In genomic region chr5:68953885-68954617, GRCh38 we compare ENCODE assay signal across 19 cellular contexts.
DNase-seq lines count a peak whose midpoint lies in the region; TF ChIP-seq lines count a peak whose summit lies in the region.
"Had no signal": no experiment of that assay in that cellular context is flagged by ENCODE, and none has a peak within 500 bp of the region (broad histone marks: within the 10 kb centered on the region; RNA-seq: fewer than 3 reads in every experiment).

No MANE protein-coding gene starts in this region.

- POLR2A ChIA-PET in SK-N-SH (lab: Yijun Ruan, JAX), result no interaction called here
- POLR2A ChIA-PET in activated CD4-positive, alpha-beta T cell treated with anti-CD3 and anti-CD28 coated beads, Interleukin-2, amount 10 ng/mL, durations not matched to agents 7 days and 5 days (lab: Charles Lee), result no interaction called here

- no peaks in the 10 kb centered on the region for H3F3A ChIP-seq in SK-N-SH (replicated peaks; ENCODE audit: insufficient read depth)

- TF ChIP-seq RAD21 in SK-N-SH (IDR thresholded peaks at IDR 0.05; ENCODE audit: low read length), result no peak

- no peaks in the 10 kb centered on the region for H4K20me1 ChIP-seq in Karpas-422 (ENCODE audit: insufficient read depth, low read depth, low read length)
- no peaks in the 10 kb centered on the region for H4K20me1 ChIP-seq in SK-N-SH (ENCODE audit: insufficient read depth)

- H3K4me3 Mint-ChIP-seq in activated CD4-positive, alpha-beta T cell treated with anti-CD3 and anti-CD28 coated beads, Interleukin-2, amount 10 ng/mL, durations not matched to agents 7 days and 5 days, result no peak overlapping the region
- H3K4me3 Mint-ChIP-seq: activated naive CD8-positive, alpha-beta T cell treated with anti-CD3 and anti-CD28 coated beads for 36 hours; activated T-cell treated with anti-CD3 and anti-CD28 coated beads, Interleukin-2, amount 50 U/mL, for 24 hours; effector memory CD8-positive, alpha-beta T cell; naive thymus-derived CD4-positive, alpha-beta T cell had no signal

- no peak overlapping the region for H3K27ac Mint-ChIP-seq in activated CD4-positive, alpha-beta T cell treated with anti-CD3 and anti-CD28 coated beads, Interleukin-2, amount 10 ng/mL, durations not matched to agents 7 days and 5 days
- H3K27ac Mint-ChIP-seq: activated naive CD8-positive, alpha-beta T cell treated with anti-CD3 and anti-CD28 coated beads for 36 hours; activated T-cell treated with anti-CD3 and anti-CD28 coated beads, Interleukin-2, amount 50 U/mL, for 24 hours; effector memory CD8-positive, alpha-beta T cell; naive thymus-derived CD4-positive, alpha-beta T cell had no signal

- H3K9me3 Mint-ChIP-seq in activated CD4-positive, alpha-beta T cell treated with anti-CD3 and anti-CD28 coated beads, Interleukin-2, amount 10 ng/mL, durations not matched to agents 7 days and 5 days, result no peaks in the 10 kb centered on the region
- H3K9me3 Mint-ChIP-seq: activated naive CD8-positive, alpha-beta T cell treated with anti-CD3 and anti-CD28 coated beads for 36 hours; activated T-cell treated with anti-CD3 and anti-CD28 coated beads, Interleukin-2, amount 50 U/mL, for 24 hours; effector memory CD8-positive, alpha-beta T cell; naive thymus-derived CD4-positive, alpha-beta T cell had no signal

- H3K9me3 ChIP-seq in Karpas-422 (ENCODE audit: low read length), result no peaks in the 10 kb centered on the region
- no peaks in the 10 kb centered on the region for H3K9me3 ChIP-seq in ovary
- no peaks in the 10 kb centered on the region for H3K9me3 ChIP-seq in SK-N-SH
- H3K9me3 ChIP-seq: HAP-1, lower lobe of right lung had no signal

- H3K9me2 ChIP-seq in Karpas-422 (replicated peaks; ENCODE audit: insufficient read depth, low read length) (no peaks in the 10 kb centered on the region), SK-N-SH (no peaks in the 10 kb centered on the region)

- H3K4me2 ChIP-seq in Karpas-422 (ENCODE audit: low read depth, low read length, poor library complexity, severe bottlenecking) (peak overlapping the region; percentile 64), SK-N-SH (no peak overlapping the region)

- intact Hi-C loops in ovary (cut with DNase I), result loop anchor here in 1 of 4 donors (10.0 kb wide), 3 partner anchors 489 to 1139 kb away; no protein-coding TSS in a partner anchor

- H3K4me1 Mint-ChIP-seq in activated CD4-positive, alpha-beta T cell treated with anti-CD3 and anti-CD28 coated beads, Interleukin-2, amount 10 ng/mL, durations not matched to agents 7 days and 5 days, result no peaks in the 10 kb centered on the region
- H3K4me1 Mint-ChIP-seq: activated naive CD8-positive, alpha-beta T cell treated with anti-CD3 and anti-CD28 coated beads for 36 hours; naive thymus-derived CD4-positive, alpha-beta T cell had no signal

- H3K27ac ChIP-seq in Karpas-422 (ENCODE audit: low read length), result peak overlapping the region; percentile 8; the same call in 1 of the 2 replicates
- peak overlapping the region in 1 of 2 donors; percentile 60 for H3K27ac ChIP-seq in ovary
- no peak overlapping the region for H3K27ac ChIP-seq in SK-N-SH (ENCODE audit: low read depth in 2 of 2, low read length in 1 of 2)
- H3K27ac ChIP-seq: lower lobe of right lung had no signal

- H3K79me2 ChIP-seq in Karpas-422 (ENCODE audit: low read length) (no peaks in the 10 kb centered on the region), SK-N-SH (ENCODE audit: insufficient read depth) (no peaks in the 10 kb centered on the region)

- no peaks in the 10 kb centered on the region for H3K27me3 Mint-ChIP-seq in activated CD4-positive, alpha-beta T cell treated with anti-CD3 and anti-CD28 coated beads, Interleukin-2, amount 10 ng/mL, durations not matched to agents 7 days and 5 days
- H3K27me3 Mint-ChIP-seq: activated naive CD8-positive, alpha-beta T cell treated with anti-CD3 and anti-CD28 coated beads for 36 hours; activated T-cell treated with anti-CD3 and anti-CD28 coated beads, Interleukin-2, amount 50 U/mL, for 24 hours had no signal

- H2AFZ ChIP-seq in Karpas-422 (ENCODE audit: low read length) (no peak overlapping the region), SK-N-SH (ENCODE audit: low read depth) (no peak overlapping the region)

- H3K36me3 ChIP-seq in Karpas-422 (ENCODE audit: insufficient read depth, low read length), result no peaks in the 10 kb centered on the region
- no peaks in the 10 kb centered on the region for H3K36me3 ChIP-seq in ovary
- H3K36me3 ChIP-seq in SK-N-SH (replicated peaks in 1 of 2; ENCODE audit: control insufficient read depth in 1 of 2, insufficient read depth in 2 of 2, low read length in 1 of 2), result no peaks in the 10 kb centered on the region
- H3K36me3 ChIP-seq: HAP-1, lower lobe of right lung had no signal

- H3K27me3 ChIP-seq in Karpas-422 (ENCODE audit: low read length) (no peaks in the 10 kb centered on the region), ovary (no peaks in the 10 kb centered on the region), SK-N-SH (ENCODE audit: insufficient read depth) (no peaks in the 10 kb centered on the region)

- H3K4me1 ChIP-seq in Karpas-422 (ENCODE audit: low read length), result peaks cover 28% of the 10 kb centered on the region
- H3K4me1 ChIP-seq in ovary (ENCODE audit: insufficient read depth), result peaks cover 9% of the 10 kb centered on the region
- H3K4me1 ChIP-seq in SK-N-SH (ENCODE audit: control insufficient read depth in 1 of 2, insufficient read depth in 2 of 2, low read depth in 1 of 2, low read length in 1 of 2), result peaks cover 0 to 19% of the 10 kb centered on the region in 2 experiments; a peak in 2 of 4 replicates
- H3K4me1 ChIP-seq: HAP-1 had no signal

- no peak for TF ChIP-seq POLR2A in ovary (IDR thresholded peaks at IDR 0.05)

- H3K4me3 ChIP-seq in AG10803 (ENCODE audit: low read length) (no peak overlapping the region), Karpas-422 (ENCODE audit: low read length) (peak overlapping the region; percentile 43), ovary (no peak overlapping the region), SK-N-SH (ENCODE audit: low read depth in 2 of 2, low read length in 1 of 2) (no peak overlapping the region)
- H3K4me3 ChIP-seq: HAP-1, lower lobe of right lung had no signal

- 6 to 15% (median 8%) methylated on average over 9 of the region's 9 CpGs for WGBS in ovary, 3 donors
- 43% methylated on average over 9 of the region's 9 CpGs for WGBS in SK-N-SH (ENCODE audit: low lambda C conversion rate)

- TF ChIP-seq EP300 in ovary (IDR thresholded peaks at IDR 0.05) (no peak), SK-N-SH (IDR thresholded peaks at IDR 0.05; ENCODE audit: borderline replicate concordance in 1 of 2, low read depth in 1 of 2, low read length in 1 of 2) (no peak)

- H3K9ac ChIP-seq in Karpas-422 (ENCODE audit: low read length) (no peak overlapping the region), SK-N-SH (no peak overlapping the region)

- TF ChIP-seq CTCF in AG10803 (conservative IDR thresholded peaks at IDR 0.05; ENCODE audit: low read length), result no peak
- no peak for TF ChIP-seq CTCF in ovary (IDR thresholded peaks at IDR 0.05)
- TF ChIP-seq CTCF in SK-N-SH (IDR thresholded peaks at IDR 0.05), result no peak

- CTCF ChIA-PET in SK-N-SH (lab: Yijun Ruan, JAX), result interaction anchor here (1.0 kb wide), 1 partner anchor 668 kb away, joined by 4 read pairs; no protein-coding TSS in a partner anchor
- CTCF ChIA-PET in activated CD4-positive, alpha-beta T cell treated with anti-CD3 and anti-CD28 coated beads, Interleukin-2, amount 10 ng/mL, durations not matched to agents 7 days and 5 days (lab: Charles Lee), result no interaction called here

- peak; percentile 81 for DNase-seq in AG10803 (ENCODE audit: low read depth)
- DNase-seq in Karpas-422, result no peak
- peak; percentile 14 for DNase-seq in fibroblast of the conjunctiva (ENCODE audit: low read depth)
- peak in 3 of 5 donors; percentile 30 to 51 (median 41) for DNase-seq in ovary
- no peak for DNase-seq in retina
- no peak for DNase-seq in GDM1 (lab: John Stamatoyannopoulos, UW)
- no peak for DNase-seq in SK-N-SH
- no peak for DNase-seq in activated CD4-positive, alpha-beta T cell treated with anti-CD3 and anti-CD28 coated beads, Interleukin-2, amount 10 ng/mL, durations not matched to agents 7 days and 5 days
- DNase-seq: activated CD4-positive, alpha-beta T cell treated with anti-CD3 and anti-CD28 coated beads, Interleukin-2, amount 50 U/mL, for 48 hours; activated naive CD8-positive, alpha-beta T cell treated with anti-CD3 and anti-CD28 coated beads for 36 hours; activated T-cell treated with anti-CD3 and anti-CD28 coated beads, Interleukin-2, amount 50 U/mL, for 24 hours; caudate nucleus; effector memory CD8-positive, alpha-beta T cell; lower lobe of right lung; naive thymus-derived CD4-positive, alpha-beta T cell; NCI-H2029; NCI-H748 treated with DMSO at 0.1 percent for 48 hours; substantia nigra had no signal

- no peaks in the 10 kb centered on the region for H3K36me3 Mint-ChIP-seq in activated CD4-positive, alpha-beta T cell treated with anti-CD3 and anti-CD28 coated beads, Interleukin-2, amount 10 ng/mL, durations not matched to agents 7 days and 5 days (ENCODE audit: low read depth)
- H3K36me3 Mint-ChIP-seq: activated naive CD8-positive, alpha-beta T cell treated with anti-CD3 and anti-CD28 coated beads for 36 hours; naive thymus-derived CD4-positive, alpha-beta T cell had no signal

TF ChIP-seq in SK-N-SH, 30 proteins besides CTCF, POLR2A, EP300 and RAD21 (continues in another document):
- TF ChIP-seq, protein P1, sequence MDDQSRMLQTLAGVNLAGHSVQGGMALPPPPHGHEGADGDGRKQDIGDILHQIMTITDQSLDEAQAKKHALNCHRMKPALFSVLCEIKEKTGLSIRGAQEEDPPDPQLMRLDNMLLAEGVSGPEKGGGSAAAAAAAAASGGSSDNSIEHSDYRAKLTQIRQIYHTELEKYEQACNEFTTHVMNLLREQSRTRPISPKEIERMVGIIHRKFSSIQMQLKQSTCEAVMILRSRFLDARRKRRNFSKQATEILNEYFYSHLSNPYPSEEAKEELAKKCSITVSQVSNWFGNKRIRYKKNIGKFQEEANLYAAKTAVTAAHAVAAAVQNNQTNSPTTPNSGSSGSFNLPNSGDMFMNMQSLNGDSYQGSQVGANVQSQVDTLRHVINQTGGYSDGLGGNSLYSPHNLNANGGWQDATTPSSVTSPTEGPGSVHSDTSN (IDR thresholded peaks at IDR 0.05), result no peak

Comparison
In these comparisons a context has a peak if more than half of its experiments do, and no peak if none do; other contexts are left out.
1. DNase-seq: peak in AG10803 (single experiment), fibroblast of the conjunctiva (single experiment) and ovary (3 of 5); none in Karpas-422 (single experiment), retina (single experiment), GDM1 (single experiment), SK-N-SH (single experiment) and activated CD4-positive, alpha-beta T cell treated with anti-CD3 and anti-CD28 coated beads, Interleukin-2, amount 10 ng/mL, durations not matched to agents 7 days and 5 days (single experiment).